Comparison of ENCODE assay signal across 15 cellular contexts in genomic region chr16:89430436-89431157, GRCh38. TPM values are rescaled to one million over a fixed set of nuclear protein-coding genes. Genes with fewer than 3 reads are reported as not detected.
DNase-seq lines count a peak whose midpoint lies in the region; ATAC-seq and TF ChIP-seq lines count a peak whose summit lies in the region.
"Had no signal": no experiment of that assay in that cellular context is flagged by ENCODE, and none has a peak within 500 bp of the region (broad histone marks: within the 10 kb centered on the region; RNA-seq: fewer than 3 reads in every experiment).

No MANE protein-coding gene starts in this region.

- H3K27me3 ChIP-seq in AG04450 (ENCODE audit: control insufficient read depth, insufficient read depth, low read length) (no peaks in the 10 kb centered on the region), colonic mucosa (no peaks in the 10 kb centered on the region)
- H3K27me3 ChIP-seq: heart left ventricle, upper lobe of left lung had no signal

- H3K27ac ChIP-seq in AG04450 (ENCODE audit: low read depth, low read length) (peak overlapping the region; percentile 75), colonic mucosa (peak overlapping the region; percentile 42)
- H3K27ac ChIP-seq: heart left ventricle, upper lobe of left lung had no signal

- TF ChIP-seq CTCF in AG04450 (IDR thresholded peaks at IDR 0.05; ENCODE audit: low read depth, low read length), result no peak
- TF ChIP-seq CTCF in colonic mucosa (IDR thresholded peaks at IDR 0.05), result no peak
- TF ChIP-seq CTCF in mesothelial cell of epicardium (IDR thresholded peaks at IDR 0.05; ENCODE audit: unreplicated experiment), result no peak

- POLR2A ChIA-PET in AG04450 (lab: Yijun Ruan, JAX), result interaction anchor here (0.6 to 1.8 kb wide), 5 partner anchors 12 to 107 kb away, joined by 3 to 5 read pairs (median 4); no protein-coding TSS in a partner anchor

- H3K36me3 ChIP-seq in colonic mucosa, result no peaks in the 10 kb centered on the region
- H3K36me3 ChIP-seq: upper lobe of left lung had no signal

- H3K4me1 ChIP-seq in colonic mucosa, result peaks cover 12% of the 10 kb centered on the region

- intact Hi-C loops in colonic mucosa (cut with DNase I) (no loop called here), head of caudate nucleus (cut with DNase I) (no loop called here)

- no peaks in the 10 kb centered on the region for H3K27me3 Mint-ChIP-seq in mesothelial cell of epicardium (ENCODE audit: low read depth)
- H3K27me3 Mint-ChIP-seq: CD8-positive, alpha-beta memory T cell had no signal

- no peak overlapping the region for H3K4me3 ChIP-seq in AG04450 (ENCODE audit: low read depth, low read length)
- H3K4me3 ChIP-seq in colonic mucosa, result peak overlapping the region; percentile 0
- H3K4me3 ChIP-seq: heart left ventricle, upper lobe of left lung had no signal

- no peak overlapping the region for H3K4me3 Mint-ChIP-seq in mesothelial cell of epicardium
- H3K4me3 Mint-ChIP-seq: CD8-positive, alpha-beta memory T cell; naive B cell had no signal

- no peak for ATAC-seq in HG03457 (IDR thresholded peaks at IDR 0.05; ENCODE audit: unreplicated experiment)

- no peaks in the 10 kb centered on the region for H3K36me3 Mint-ChIP-seq in mesothelial cell of epicardium

- peaks cover 6% of the 10 kb centered on the region for H3K4me1 Mint-ChIP-seq in mesothelial cell of epicardium

- CTCF ChIA-PET in AG04450 (lab: Charles Lee), result no interaction called here

- H3K27ac Mint-ChIP-seq in mesothelial cell of epicardium, result peak overlapping the region; percentile 73
- H3K27ac Mint-ChIP-seq: CD8-positive, alpha-beta memory T cell had no signal

- H3K9me3 ChIP-seq in AG04450 (ENCODE audit: control insufficient read depth, insufficient read depth, low read length), result no peaks in the 10 kb centered on the region
- H3K9me3 ChIP-seq in colonic mucosa, result no peaks in the 10 kb centered on the region
- H3K9me3 ChIP-seq: heart left ventricle, upper lobe of left lung had no signal

- no peaks in the 10 kb centered on the region for H3K9me3 Mint-ChIP-seq in mesothelial cell of epicardium

- H3K9ac ChIP-seq in colonic mucosa (ENCODE audit: low read depth in 2 of 2, low read length in 2 of 2), result peak overlapping the region in 1 of 2 donors; percentile 22

- DNase-seq in AG04450 (ENCODE audit: low read depth, low spot score) (no peak), DMS79 (lab: John Stamatoyannopoulos, UW) (peak; percentile 25), colonic mucosa (peak; percentile 72), mesothelial cell of epicardium (ENCODE audit: low spot score in 2 of 2, unreplicated experiment in 2 of 2) (no peak), head of caudate nucleus (no peak), hippocampal formation (lab: John Stamatoyannopoulos, UW) (no peak), NCI-H1436 treated with DMSO at 0.1 percent for 48 hours (lab: John Stamatoyannopoulos, UW) (no peak)
- DNase-seq: activated naive CD4-positive, alpha-beta T cell; CD8-positive, alpha-beta memory T cell; heart left ventricle; NCI-H146; stimulated activated CD4-positive, alpha-beta T cell treated with anti-CD3 and anti-CD28 coated beads, Interleukin-2, amount 100 ng/mL, for 24 hours; upper lobe of left lung had no signal

RNA-seq across cellular contexts. Expression of gene ANKRD11, which starts 59.8 kb away (rescaled TPM):
- 48.1 and 60.3 TPM in 2 replicates for polyA plus RNA-seq in AG04450 (2011; rRNA removed)
- 43.9 and 50.6 TPM in 2 replicates for polyA minus RNA-seq in AG04450 (2011; rRNA and poly(A)+ RNA removed)
- total RNA-seq in colonic mucosa (100 to 1,000 TPM in 1 of 2 donors, 10 to 100 TPM in 1; 69.4 to 129 TPM), mesothelial cell of epicardium (230 to 247 TPM (median 233 TPM) in 3 replicates)

Comparison
In these comparisons a context has a peak if more than half of its experiments do, and no peak if none do; other contexts are left out.
1. DNase-seq: peak in DMS79 (single experiment) and colonic mucosa (single experiment); none in AG04450 (single experiment), mesothelial cell of epicardium (0 of 2), head of caudate nucleus (0 of 42), hippocampal formation (0 of 2) and NCI-H1436 treated with DMSO at 0.1 percent for 48 hours (single experiment).